In genomic region chr11:72740060-72740424, GRCh38 we compare ENCODE assay signal across 14 cellular contexts. TPM values are rescaled to one million over a fixed set of nuclear protein-coding genes. Genes with fewer than 3 reads are reported as not detected.
DNase-seq lines count a peak whose midpoint lies in the region; ATAC-seq and TF ChIP-seq lines count a peak whose summit lies in the region.
"Had no signal": no experiment of that assay in that cellular context is flagged by ENCODE, and none has a peak within 500 bp of the region (broad histone marks: within the 10 kb centered on the region; RNA-seq: fewer than 3 reads in every experiment).

No MANE protein-coding gene starts in this region.

- H3K27ac ChIP-seq in BLaER1 (peak overlapping the region; percentile 63), lower lobe of right lung (peak overlapping the region; percentile 86)
- H3K27ac ChIP-seq: SK-N-MC had no signal

- no peaks in the 10 kb centered on the region for H3K27me3 Mint-ChIP-seq in activated CD4-positive, alpha-beta memory T cell treated with anti-CD3 and anti-CD28 coated beads, Interleukin-2, amount 10 ng/mL, durations not matched to agents 7 days and 5 days

- H3K4me3 Mint-ChIP-seq in activated CD4-positive, alpha-beta memory T cell treated with anti-CD3 and anti-CD28 coated beads, Interleukin-2, amount 10 ng/mL, durations not matched to agents 7 days and 5 days = no peak overlapping the region

- peaks cover 73% of the 10 kb centered on the region for H3K4me1 Mint-ChIP-seq in activated CD4-positive, alpha-beta memory T cell treated with anti-CD3 and anti-CD28 coated beads, Interleukin-2, amount 10 ng/mL, durations not matched to agents 7 days and 5 days

- TF ChIP-seq CTCF in GM12875 (IDR thresholded peaks at IDR 0.05; ENCODE audit: borderline replicate concordance, insufficient read depth, low read depth, low read length) (no peak), lower lobe of right lung (IDR thresholded peaks at IDR 0.05) (no peak), foreskin fibroblast (IDR thresholded peaks at IDR 0.05; ENCODE audit: low read depth, low read length) (no peak)

- no peak for DNase-seq in activated CD4-positive, alpha-beta memory T cell treated with anti-CD3 and anti-CD28 coated beads, Interleukin-2, amount 10 ng/mL, durations not matched to agents 7 days and 5 days
- DNase-seq in lower lobe of right lung (no peak), NCI-H1694 treated with DMSO at 0.1 percent for 48 hours (lab: John Stamatoyannopoulos, UW) (no peak), foreskin fibroblast (no peak)
- DNase-seq: BE2C, NCI-H1048, NCI-H526 treated with DMSO at 0.1 percent for 48 hours, occipital lobe had no signal

- peaks cover 92% of the 10 kb centered on the region for H3K4me1 ChIP-seq in BLaER1
- peaks cover 99% of the 10 kb centered on the region for H3K4me1 ChIP-seq in lower lobe of right lung

- H3K36me3 Mint-ChIP-seq in activated CD4-positive, alpha-beta memory T cell treated with anti-CD3 and anti-CD28 coated beads, Interleukin-2, amount 10 ng/mL, durations not matched to agents 7 days and 5 days (ENCODE audit: low read depth) = peaks cover 6% of the 10 kb centered on the region

- H4K20me1 ChIP-seq in BLaER1 = peaks cover 74% of the 10 kb centered on the region

- H3K27me3 ChIP-seq in BLaER1 (no peaks in the 10 kb centered on the region), lower lobe of right lung (ENCODE audit: low read depth) (no peaks in the 10 kb centered on the region)
- H3K27me3 ChIP-seq: ascending aorta, BE2C had no signal

- peak overlapping the region; percentile 82 for H3K4me2 ChIP-seq in BLaER1

- CTCF ChIA-PET in activated CD4-positive, alpha-beta memory T cell treated with anti-CD3 and anti-CD28 coated beads, Interleukin-2, amount 10 ng/mL, durations not matched to agents 7 days and 5 days (lab: Charles Lee) = interaction anchor here (1.2 kb wide), 1 partner anchor 186 kb away, joined by 4 read pairs; no protein-coding TSS in a partner anchor

- no peaks in the 10 kb centered on the region for H3K9me3 Mint-ChIP-seq in activated CD4-positive, alpha-beta memory T cell treated with anti-CD3 and anti-CD28 coated beads, Interleukin-2, amount 10 ng/mL, durations not matched to agents 7 days and 5 days

- intact Hi-C loops in lower lobe of right lung (cut with DNase I) = no loop called here

- ATAC-seq in lower lobe of right lung (no peak), HG02759 (IDR thresholded peaks at IDR 0.05; ENCODE audit: unreplicated experiment) (no peak), HG03175 (IDR thresholded peaks at IDR 0.05; ENCODE audit: unreplicated experiment) (no peak)

- H3K4me3 ChIP-seq in BLaER1 = no peak overlapping the region
- H3K4me3 ChIP-seq in GM12875 (ENCODE audit: low read depth, low read length) = peak overlapping the region; percentile 60
- no peak overlapping the region for H3K4me3 ChIP-seq in lower lobe of right lung
- H3K4me3 ChIP-seq in foreskin fibroblast (ENCODE audit: low read depth in 1 of 2, low read length in 2 of 2) = no peak overlapping the region
- H3K4me3 ChIP-seq: ascending aorta, SK-N-MC had no signal

- POLR2A ChIA-PET in activated CD4-positive, alpha-beta memory T cell treated with anti-CD3 and anti-CD28 coated beads, Interleukin-2, amount 10 ng/mL, durations not matched to agents 7 days and 5 days (lab: Charles Lee) = no interaction called here

- peak overlapping the region; percentile 47 for H3K27ac Mint-ChIP-seq in activated CD4-positive, alpha-beta memory T cell treated with anti-CD3 and anti-CD28 coated beads, Interleukin-2, amount 10 ng/mL, durations not matched to agents 7 days and 5 days

- H3K9me3 ChIP-seq in BLaER1 = no peaks in the 10 kb centered on the region
- no peaks in the 10 kb centered on the region for H3K9me3 ChIP-seq in lower lobe of right lung
- H3K9me3 ChIP-seq: ascending aorta, BE2C had no signal

- H3K9ac ChIP-seq in BLaER1 = no peak overlapping the region

- H3K36me3 ChIP-seq in BLaER1 = 0 out of 2 replicates have a peak, but pooled peaks cover 4% of the 10 kb centered on the region
- H3K36me3 ChIP-seq in lower lobe of right lung = no peaks in the 10 kb centered on the region
- H3K36me3 ChIP-seq: ascending aorta, BE2C had no signal

RNA-seq across cellular contexts. Expression of gene ARAP1, which starts 12.2 kb away (rescaled TPM):
- total RNA-seq in activated CD4-positive, alpha-beta memory T cell treated with anti-CD3 and anti-CD28 coated beads, Interleukin-2, amount 10 ng/mL, durations not matched to agents 7 days and 5 days = 100 to 1,000 TPM; 108 to 109 TPM
- total RNA-seq in lower lobe of right lung = 276 TPM

RNA-seq across cellular contexts. Expression of gene STARD10, which starts 53.8 kb away (rescaled TPM):
- 10 to 100 TPM; 11.3 to 11.6 TPM for total RNA-seq in activated CD4-positive, alpha-beta memory T cell treated with anti-CD3 and anti-CD28 coated beads, Interleukin-2, amount 10 ng/mL, durations not matched to agents 7 days and 5 days
- total RNA-seq in lower lobe of right lung = 126 TPM

Comparison
In these comparisons a context has a peak if more than half of its experiments do, and no peak if none do; other contexts are left out.
1. RNA of gene STARD10, which starts 53.8 kb away (total RNA-seq): 126 TPM in lower lobe of right lung (single experiment); 11.3 to 11.6 TPM in activated CD4-positive, alpha-beta memory T cell treated with anti-CD3 and anti-CD28 coated beads, Interleukin-2, amount 10 ng/mL, durations not matched to agents 7 days and 5 days; every median in the first group is over 10 times any median in the second.